20 cellular contexts compared by ENCODE assay signal in genomic region chr3:32487781-32488526, GRCh38. TPM values are rescaled to one million over a fixed set of nuclear protein-coding genes. Genes with fewer than 3 reads are reported as not detected.
A peak's percentile ranks its signal among the peaks of the same experiment; 100 is the strongest.
DNase-seq lines count a peak whose midpoint lies in the region; ATAC-seq and TF ChIP-seq lines count a peak whose summit lies in the region.
"Had no signal": no experiment of that assay in that cellular context is flagged by ENCODE, and none has a peak within 500 bp of the region (broad histone marks: within the 10 kb centered on the region; RNA-seq: fewer than 3 reads in every experiment).

No MANE protein-coding gene starts in this region.

- intact Hi-C loops in prostate gland (cut with DNase I) = no loop called here

- no peak overlapping the region for H2AFZ ChIP-seq in trophoblast cell (ENCODE audit: insufficient read depth, low read length, poor library complexity)

- H3K23ac ChIP-seq in trophoblast cell (ENCODE audit: low read length) = no peak overlapping the region

- H3K27me3 ChIP-seq in upper lobe of left lung (no peaks in the 10 kb centered on the region), prostate gland (replicated peaks; ENCODE audit: insufficient read depth) (no peaks in the 10 kb centered on the region), trophoblast cell (ENCODE audit: insufficient read depth, low read length) (no peaks in the 10 kb centered on the region)
- H3K27me3 ChIP-seq: BE2C, MG63 had no signal

- H2BK5ac ChIP-seq in trophoblast cell (ENCODE audit: low read depth, low read length, poor library complexity) = no peak overlapping the region

- H3K4me1 ChIP-seq in upper lobe of left lung = peaks cover 2 to 8% (median 4%) of the 10 kb centered on the region in 4 donors
- no peaks in the 10 kb centered on the region for H3K4me1 ChIP-seq in prostate gland (replicated peaks)
- peaks cover under 1 to 2% of the 10 kb centered on the region in 2 experiments for H3K4me1 ChIP-seq in trophoblast cell (ENCODE audit: control insufficient read depth in 1 of 2, insufficient read depth in 2 of 2, low read length in 2 of 2)
- H3K4me1 ChIP-seq: BE2C had no signal

- no peak overlapping the region for H3K4me3 ChIP-seq in choroid plexus epithelial cell (ENCODE audit: low read depth, low read length)
- H3K4me3 ChIP-seq in upper lobe of left lung = no peak overlapping the region
- no peak overlapping the region for H3K4me3 ChIP-seq in prostate gland
- H3K4me3 ChIP-seq in trophoblast cell (ENCODE audit: low read depth, low read length) = no peak overlapping the region
- H3K4me3 ChIP-seq: MG63 had no signal

- TF ChIP-seq POLR2A in upper lobe of left lung (IDR thresholded peaks at IDR 0.05) (no peak), prostate gland (IDR thresholded peaks at IDR 0.05) (no peak)

- H3K27me3 Mint-ChIP-seq in activated T-cell treated with anti-CD3 and anti-CD28 coated beads, Interleukin-2, amount 50 U/mL, for 72 hours (ENCODE audit: low read depth) = no peaks in the 10 kb centered on the region
- no peaks in the 10 kb centered on the region for H3K27me3 Mint-ChIP-seq in activated T-cell treated with anti-CD3 and anti-CD28 coated beads, Interleukin-2, amount 50 U/mL, for 24 hours
- H3K27me3 Mint-ChIP-seq in naive B cell = no peaks in the 10 kb centered on the region
- H3K27me3 Mint-ChIP-seq: CD4-positive, alpha-beta memory T cell had no signal

- no peak overlapping the region for H4K91ac ChIP-seq in trophoblast cell (ENCODE audit: low read depth, low read length)

- H2AK5ac ChIP-seq in trophoblast cell (ENCODE audit: low read length) = no peak overlapping the region

- no peak overlapping the region for H3K18ac ChIP-seq in trophoblast cell (ENCODE audit: low read length)

- no peaks in the 10 kb centered on the region for H3K79me2 ChIP-seq in trophoblast cell (ENCODE audit: control insufficient read depth, insufficient read depth, low read length, poor library complexity)

- ATAC-seq in activated T-cell treated with anti-CD3 and anti-CD28 coated beads, Interleukin-2, amount 50 U/mL, for 72 hours (replicated peaks in 1 of 2) = no peak
- no peak for ATAC-seq in naive B cell (ENCODE audit: low read depth in 2 of 2)
- ATAC-seq in upper lobe of left lung (ENCODE audit: low FRiP score in 2 of 2) = no peak
- ATAC-seq: PC-3 had no signal

- H3K9me3 Mint-ChIP-seq in activated T-cell treated with anti-CD3 and anti-CD28 coated beads, Interleukin-2, amount 50 U/mL, for 72 hours = no peaks in the 10 kb centered on the region
- H3K9me3 Mint-ChIP-seq in activated T-cell treated with anti-CD3 and anti-CD28 coated beads, Interleukin-2, amount 50 U/mL, for 24 hours = no peaks in the 10 kb centered on the region
- no peaks in the 10 kb centered on the region for H3K9me3 Mint-ChIP-seq in naive B cell
- H3K9me3 Mint-ChIP-seq: CD4-positive, alpha-beta memory T cell had no signal

- H4K8ac ChIP-seq in trophoblast cell (ENCODE audit: low read depth, low read length) = no peak overlapping the region

- H3K36me3 ChIP-seq in upper lobe of left lung = peaks cover 2 to 47% (median 14%) of the 10 kb centered on the region in 4 donors
- no peaks in the 10 kb centered on the region for H3K36me3 ChIP-seq in prostate gland
- H3K36me3 ChIP-seq in trophoblast cell (ENCODE audit: control insufficient read depth in 1 of 2, insufficient read depth in 2 of 2, low read length in 2 of 2) = peaks cover 3% of the 10 kb centered on the region in 2 experiments
- H3K36me3 ChIP-seq: BE2C, MG63 had no signal

- H3K4me3 Mint-ChIP-seq in activated T-cell treated with anti-CD3 and anti-CD28 coated beads, Interleukin-2, amount 50 U/mL, for 72 hours = no peak overlapping the region
- no peak overlapping the region for H3K4me3 Mint-ChIP-seq in activated T-cell treated with anti-CD3 and anti-CD28 coated beads, Interleukin-2, amount 50 U/mL, for 24 hours
- H3K4me3 Mint-ChIP-seq in naive B cell = no peak overlapping the region
- H3K4me3 Mint-ChIP-seq: CD4-positive, alpha-beta memory T cell had no signal

- no peaks in the 10 kb centered on the region for H3K79me1 ChIP-seq in trophoblast cell (ENCODE audit: low read length)

- WGBS in upper lobe of left lung, 2 donors = 84 to 87% methylated on average over 3 of the region's 3 CpGs
- WGBS in prostate gland = 60% methylated on average over 3 of the region's 3 CpGs
- WGBS in trophoblast cell (ENCODE audit: extremely low coverage, insufficient coverage, insufficient read length) = no CpG with 5 or more reads among the region's 3 CpGs

- no peak overlapping the region for H4K12ac ChIP-seq in trophoblast cell (ENCODE audit: low read depth, low read length)

- no peak for TF ChIP-seq EP300 in upper lobe of left lung (IDR thresholded peaks at IDR 0.05)

- H3K4me1 Mint-ChIP-seq in activated T-cell treated with anti-CD3 and anti-CD28 coated beads, Interleukin-2, amount 50 U/mL, for 72 hours (ENCODE audit: low read depth) = peaks cover 22% of the 10 kb centered on the region
- H3K4me1 Mint-ChIP-seq in activated T-cell treated with anti-CD3 and anti-CD28 coated beads, Interleukin-2, amount 50 U/mL, for 24 hours (ENCODE audit: low read depth) = peaks cover 18% of the 10 kb centered on the region
- peaks cover 13 to 31% (median 16%) of the 10 kb centered on the region in 3 donors for H3K4me1 Mint-ChIP-seq in naive B cell

- no peak overlapping the region for H3K14ac ChIP-seq in trophoblast cell (ENCODE audit: low read length)

- DNase-seq in activated T-cell treated with anti-CD3 and anti-CD28 coated beads, Interleukin-2, amount 50 U/mL, for 72 hours = no peak
- DNase-seq in activated T-cell treated with anti-CD3 and anti-CD28 coated beads, Interleukin-2, amount 50 U/mL, for 24 hours = no peak
- peak; percentile 31 for DNase-seq in choroid plexus epithelial cell (ENCODE audit: low read depth)
- no peak for DNase-seq in naive B cell
- no peak for DNase-seq in NCI-H1105 treated with DMSO at 0.1 percent for 48 hours (lab: John Stamatoyannopoulos, UW)
- DNase-seq in upper lobe of left lung = no peak
- no peak for DNase-seq in prostate gland (ENCODE audit: low spot score)
- DNase-seq in trophoblast cell = no peak
- DNase-seq: 8988T; BE2C; CD4-positive, alpha-beta memory T cell; IMR-90; Kasumi-1; MG63; NCI-H1048; NCI-H1436 treated with DMSO at 0.1 percent for 48 hours; NCI-H345; NCI-H524 treated with DMSO at 0.1 percent for 48 hours; PC-3; RPMI8226 had no signal

- TF ChIP-seq CTCF in choroid plexus epithelial cell (conservative IDR thresholded peaks at IDR 0.05; ENCODE audit: low read depth, low read length) (no peak), upper lobe of left lung (IDR thresholded peaks at IDR 0.05) (no peak), prostate gland (IDR thresholded peaks at IDR 0.05) (no peak)

- H3K9ac ChIP-seq in trophoblast cell (ENCODE audit: low read length) = no peak overlapping the region

- peaks cover 6 to 34% of the 10 kb centered on the region in 2 donors for H3K36me3 Mint-ChIP-seq in activated T-cell treated with anti-CD3 and anti-CD28 coated beads, Interleukin-2, amount 50 U/mL, for 72 hours (ENCODE audit: insufficient read depth in 2 of 2)
- peaks cover 61% of the 10 kb centered on the region for H3K36me3 Mint-ChIP-seq in activated T-cell treated with anti-CD3 and anti-CD28 coated beads, Interleukin-2, amount 50 U/mL, for 24 hours (ENCODE audit: low read depth)
- H3K36me3 Mint-ChIP-seq in naive B cell = peaks cover 9 to 18% of the 10 kb centered on the region in 2 donors

- no peak overlapping the region for H3K4me2 ChIP-seq in trophoblast cell (ENCODE audit: low read length)

- no peak overlapping the region for H3K4ac ChIP-seq in trophoblast cell (ENCODE audit: low read depth, low read length)

- H2BK120ac ChIP-seq in trophoblast cell (ENCODE audit: insufficient read depth, low read length, poor library complexity) = no peak overlapping the region

- H2BK12ac ChIP-seq in trophoblast cell (ENCODE audit: low read length) = no peak overlapping the region

- H3K9me3 ChIP-seq in upper lobe of left lung (no peaks in the 10 kb centered on the region), prostate gland (no peaks in the 10 kb centered on the region), trophoblast cell (ENCODE audit: insufficient read depth, low read depth, low read length) (no peaks in the 10 kb centered on the region)
- H3K9me3 ChIP-seq: BE2C, MG63 had no signal

- H3K27ac ChIP-seq in upper lobe of left lung = no peak overlapping the region
- H3K27ac ChIP-seq in prostate gland = no peak overlapping the region
- no peak overlapping the region for H3K27ac ChIP-seq in trophoblast cell (ENCODE audit: low read depth, low read length)

- peak overlapping the region; percentile 38 for H3K27ac Mint-ChIP-seq in activated T-cell treated with anti-CD3 and anti-CD28 coated beads, Interleukin-2, amount 50 U/mL, for 72 hours
- no peak overlapping the region for H3K27ac Mint-ChIP-seq in activated T-cell treated with anti-CD3 and anti-CD28 coated beads, Interleukin-2, amount 50 U/mL, for 24 hours
- peak overlapping the region in 5 of 6 donors; percentile 6 to 97 (median 24) for H3K27ac Mint-ChIP-seq in naive B cell

RNA-seq across cellular contexts. Expression of gene CMTM6, which starts 14.7 kb away (rescaled TPM):
- total RNA-seq in activated T-cell treated with anti-CD3 and anti-CD28 coated beads, Interleukin-2, amount 50 U/mL, for 72 hours = 10 to 100 TPM; 56.6 to 69.6 TPM
- polyA plus RNA-seq in naive B cell (ENCODE audit: low read depth in 6 of 6) = 100 to 1,000 TPM in 4 of 6 donors, 10 to 100 TPM in 2; 89.7 to 156 (median 106) TPM
- total RNA-seq in upper lobe of left lung = 10 to 100 TPM; 16.8 to 86.0 (median 61.3) TPM
- total RNA-seq in prostate gland = 100 to 1,000 TPM in 1 of 2 donors, 10 to 100 TPM in 1; 79.8 to 237 TPM
- polyA plus RNA-seq in trophoblast cell (2013) = 43.3 and 44.3 TPM in 2 replicates
